Comparison of ENCODE assay signal across 8 cellular contexts in genomic region chr11:58905716-58906547, GRCh38. TPM values are rescaled to one million over a fixed set of nuclear protein-coding genes. Genes with fewer than 3 reads are reported as not detected.
DNase-seq lines count a peak whose midpoint lies in the region; ATAC-seq, FAIRE-seq and TF ChIP-seq lines count a peak whose summit lies in the region.

No MANE protein-coding gene starts in this region.

- H3K27ac ChIP-seq in pancreas, result no peak overlapping the region

- FAIRE-seq in pancreas (lab: Jason Lieb, UNC), result no peak

- no peaks in the 10 kb centered on the region for H3K36me3 ChIP-seq in pancreas

- peak; percentile 54 to 84 (median 82) for ATAC-seq in pancreas
- ATAC-seq in HG03280 (IDR thresholded peaks at IDR 0.05; ENCODE audit: unreplicated experiment), result no peak

- DNase-seq in H4 (ENCODE audit: low spot score) (peak; percentile 90), SK-N-DZ (ENCODE audit: low spot score) (peak; percentile 96), glomerular visceral epithelial cell (ENCODE audit: extremely low spot score) (peak; percentile 91), pancreas (peak in 5 of 6 donors; percentile 35 to 64 (median 48)), NCI-H1694 (lab: John Stamatoyannopoulos, UW) (no peak), T1000 (lab: John Stamatoyannopoulos, UW) (no peak)
- DNase-seq in stimulated activated CD8-positive, alpha-beta memory T cell treated with anti-CD3 and anti-CD28 coated beads, Interleukin-4, amount 100 ng/mL, for 48 hours, result no peak

- no peaks in the 10 kb centered on the region for H3K4me1 ChIP-seq in pancreas

- H3K27me3 ChIP-seq in pancreas, result peaks cover 0 to 10% (median 2%) of the 10 kb centered on the region in 4 donors

- H3K4me3 ChIP-seq in pancreas, result peak overlapping the region in 1 of 4 donors; percentile 23

- 8 to 9% methylated on average over 31 to 34 of the region's 34 CpGs for WGBS in pancreas, 2 donors

- no peaks in the 10 kb centered on the region for H3K9me3 ChIP-seq in pancreas

- TF ChIP-seq CTCF in pancreas (IDR thresholded peaks at IDR 0.05), result peak in 1 of 4 donors; percentile 10

- intact Hi-C loops in pancreas (cut with DNase I), result no loop called here

RNA-seq across cellular contexts. Expression of gene GLYATL1, which starts 33.4 kb away (rescaled TPM):
- 0.56 and 1.5 TPM in 2 replicates for total RNA-seq in H4 (2014; rRNA removed; shearing (Covaris generic))
- 0.67 and 0.95 TPM in 2 replicates for polyA plus RNA-seq in SK-N-DZ (2014; cell fraction: cytosol; rRNA removed)
- 0.92 and 2.3 TPM in 2 replicates for polyA plus RNA-seq in SK-N-DZ (2014; cell fraction: nucleus; rRNA removed)
- total RNA-seq in pancreas, result 1 to 10 TPM in 2 of 6 donors, under 1 TPM in 4; 0.19 to 2.7 (median 0.66) TPM
- under 1 TPM; 0.23 to 0.33 TPM for polyA plus RNA-seq in pancreas

Comparison
In these comparisons a context has a peak if more than half of its experiments do, and no peak if none do; other contexts are left out.
1. DNase-seq: peak in H4 (single experiment), SK-N-DZ (single experiment), glomerular visceral epithelial cell (single experiment) and pancreas (5 of 6); none in NCI-H1694 (single experiment), T1000 (single experiment) and stimulated activated CD8-positive, alpha-beta memory T cell treated with anti-CD3 and anti-CD28 coated beads, Interleukin-4, amount 100 ng/mL, for 48 hours (single experiment).